8 cellular contexts compared by ENCODE assay signal in genomic region chr20:30378317-30378716, GRCh38.
A peak's percentile ranks its signal among the peaks of the same experiment; 100 is the strongest.
DNase-seq lines count a peak whose midpoint lies in the region; ATAC-seq and TF ChIP-seq lines count a peak whose summit lies in the region.
"Not testable (repeated sequence)": the region's sequence is repeated elsewhere in the genome, so short reads cannot be mapped to it uniquely, and the experiment has no call there.

No MANE protein-coding gene starts in this region.

- H3K4me1 Mint-ChIP-seq in CD4-positive, alpha-beta T cell (ENCODE audit: low read depth): peaks cover 40% of the 10 kb centered on the region
- H3K4me1 Mint-ChIP-seq in HFFc6 (ENCODE audit: low read depth): peaks cover 33% of the 10 kb centered on the region
- H3K4me1 Mint-ChIP-seq in activated CD4-positive, alpha-beta memory T cell treated with anti-CD3 and anti-CD28 coated beads, Interleukin-2, amount 10 ng/mL, durations not matched to agents 7 days and 5 days: peaks cover 39% of the 10 kb centered on the region
- H3K4me1 Mint-ChIP-seq in activated naive CD8-positive, alpha-beta T cell treated with anti-CD3 and anti-CD28 coated beads for 36 hours: peaks cover 33% of the 10 kb centered on the region
- H3K4me1 Mint-ChIP-seq in endothelial cell (ENCODE audit: unreplicated experiment): not testable (repeated sequence)
- peaks cover 0 to 50% (median 28%) of the 10 kb centered on the region in 7 donors for H3K4me1 Mint-ChIP-seq in naive thymus-derived CD4-positive, alpha-beta T cell

- CTCF ChIA-PET in CD4-positive, alpha-beta T cell (lab: Charles Lee); activated CD4-positive, alpha-beta memory T cell treated with anti-CD3 and anti-CD28 coated beads, Interleukin-2, amount 10 ng/mL, durations not matched to agents 7 days and 5 days (lab: Charles Lee); naive thymus-derived CD4-positive, alpha-beta T cell (lab: Charles Lee): not testable (repeated sequence)

- not testable (repeated sequence) for H3K36me3 ChIP-seq in SJCRH30; naive thymus-derived CD4-positive, alpha-beta T cell (ENCODE audit: control insufficient read depth in 2 of 3, insufficient read depth in 3 of 3, low read length in 3 of 3); upper lobe of right lung

- H3K27me3 Mint-ChIP-seq in CD4-positive, alpha-beta T cell; HFFc6 (ENCODE audit: insufficient read depth); activated CD4-positive, alpha-beta memory T cell treated with anti-CD3 and anti-CD28 coated beads, Interleukin-2, amount 10 ng/mL, durations not matched to agents 7 days and 5 days; activated naive CD8-positive, alpha-beta T cell treated with anti-CD3 and anti-CD28 coated beads for 36 hours; endothelial cell (ENCODE audit: unreplicated experiment); naive thymus-derived CD4-positive, alpha-beta T cell: not testable (repeated sequence)

- H3K9me3 Mint-ChIP-seq in CD4-positive, alpha-beta T cell; HFFc6; activated CD4-positive, alpha-beta memory T cell treated with anti-CD3 and anti-CD28 coated beads, Interleukin-2, amount 10 ng/mL, durations not matched to agents 7 days and 5 days; activated naive CD8-positive, alpha-beta T cell treated with anti-CD3 and anti-CD28 coated beads for 36 hours; endothelial cell (ENCODE audit: unreplicated experiment): not testable (repeated sequence)
- peaks cover 0 to 43% (median 6%) of the 10 kb centered on the region in 11 donors for H3K9me3 Mint-ChIP-seq in naive thymus-derived CD4-positive, alpha-beta T cell

- not testable (repeated sequence) for H3K9me3 ChIP-seq in CD4-positive, alpha-beta T cell (ENCODE audit: control insufficient read depth, low read length); SJCRH30 (replicated peaks); naive thymus-derived CD4-positive, alpha-beta T cell (ENCODE audit: control insufficient read depth in 2 of 3, low read length in 3 of 3); upper lobe of right lung

- DNase-seq in CD4-positive, alpha-beta T cell; HFFc6; SJCRH30; activated CD4-positive, alpha-beta memory T cell treated with anti-CD3 and anti-CD28 coated beads, Interleukin-2, amount 10 ng/mL, durations not matched to agents 7 days and 5 days; activated naive CD8-positive, alpha-beta T cell treated with anti-CD3 and anti-CD28 coated beads for 36 hours; endothelial cell (ENCODE audit: low spot score); naive thymus-derived CD4-positive, alpha-beta T cell; upper lobe of right lung: not testable (repeated sequence)

- peak overlapping the region; percentile 82 for H3K27ac Mint-ChIP-seq in CD4-positive, alpha-beta T cell
- not testable (repeated sequence) for H3K27ac Mint-ChIP-seq in HFFc6; endothelial cell (ENCODE audit: unreplicated experiment)
- peak overlapping the region; percentile 90 for H3K27ac Mint-ChIP-seq in activated CD4-positive, alpha-beta memory T cell treated with anti-CD3 and anti-CD28 coated beads, Interleukin-2, amount 10 ng/mL, durations not matched to agents 7 days and 5 days
- peak overlapping the region; percentile 91 for H3K27ac Mint-ChIP-seq in activated naive CD8-positive, alpha-beta T cell treated with anti-CD3 and anti-CD28 coated beads for 36 hours
- peak overlapping the region in 6 of 9 donors; percentile 31 to 97 (median 90) for H3K27ac Mint-ChIP-seq in naive thymus-derived CD4-positive, alpha-beta T cell

- H3K27me3 ChIP-seq in CD4-positive, alpha-beta T cell (ENCODE audit: control insufficient read depth, insufficient read depth, low read length); SJCRH30; naive thymus-derived CD4-positive, alpha-beta T cell (ENCODE audit: control insufficient read depth in 2 of 2, insufficient read depth in 2 of 2, low read length in 2 of 2); upper lobe of right lung: not testable (repeated sequence)

- not testable (repeated sequence) for ATAC-seq in CD4-positive, alpha-beta T cell (ENCODE audit: poor library complexity); naive thymus-derived CD4-positive, alpha-beta T cell; upper lobe of right lung

- H3K4me3 ChIP-seq in SJCRH30: peak overlapping the region; percentile 96
- H3K4me3 ChIP-seq in naive thymus-derived CD4-positive, alpha-beta T cell (ENCODE audit: low read length): not testable (repeated sequence)
- peak overlapping the region; percentile 91 for H3K4me3 ChIP-seq in upper lobe of right lung

- H3K27ac ChIP-seq in CD4-positive, alpha-beta T cell (ENCODE audit: low read depth, low read length); SJCRH30; naive thymus-derived CD4-positive, alpha-beta T cell (ENCODE audit: low read depth, low read length); upper lobe of right lung: not testable (repeated sequence)

- POLR2A ChIA-PET in CD4-positive, alpha-beta T cell (lab: Charles Lee); activated CD4-positive, alpha-beta memory T cell treated with anti-CD3 and anti-CD28 coated beads, Interleukin-2, amount 10 ng/mL, durations not matched to agents 7 days and 5 days (lab: Charles Lee); naive thymus-derived CD4-positive, alpha-beta T cell (lab: Charles Lee): not testable (repeated sequence)

- H3K4me1 ChIP-seq in SJCRH30; naive thymus-derived CD4-positive, alpha-beta T cell (ENCODE audit: control insufficient read depth in 2 of 2, insufficient read depth in 2 of 2, low read length in 2 of 2); upper lobe of right lung: not testable (repeated sequence)

- peaks cover 31% of the 10 kb centered on the region for H3K36me3 Mint-ChIP-seq in CD4-positive, alpha-beta T cell (ENCODE audit: low read depth)
- peaks cover 21% of the 10 kb centered on the region for H3K36me3 Mint-ChIP-seq in HFFc6 (ENCODE audit: low read depth)
- peaks cover 28% of the 10 kb centered on the region for H3K36me3 Mint-ChIP-seq in activated CD4-positive, alpha-beta memory T cell treated with anti-CD3 and anti-CD28 coated beads, Interleukin-2, amount 10 ng/mL, durations not matched to agents 7 days and 5 days (ENCODE audit: low read depth)
- peaks cover 25% of the 10 kb centered on the region for H3K36me3 Mint-ChIP-seq in activated naive CD8-positive, alpha-beta T cell treated with anti-CD3 and anti-CD28 coated beads for 36 hours
- H3K36me3 Mint-ChIP-seq in endothelial cell (ENCODE audit: low read depth, unreplicated experiment): not testable (repeated sequence)
- peaks cover 0 to 22% (median 4%) of the 10 kb centered on the region in 5 donors for H3K36me3 Mint-ChIP-seq in naive thymus-derived CD4-positive, alpha-beta T cell

- intact Hi-C loops in CD4-positive, alpha-beta T cell (cut with DNase I, micrococcal nuclease); upper lobe of right lung (cut with DNase I): not testable (repeated sequence)
- intact Hi-C loops in naive thymus-derived CD4-positive, alpha-beta T cell (cut with micrococcal nuclease): loop anchor here in 1 of 2 donors (5.0 kb wide), 1 partner anchor 1776 kb away; no protein-coding TSS in a partner anchor

- TF ChIP-seq CTCF in CD4-positive, alpha-beta T cell (IDR thresholded peaks at IDR 0.05); HFFc6 (IDR thresholded peaks at IDR 0.05); endothelial cell (IDR thresholded peaks at IDR 0.05; ENCODE audit: unreplicated experiment); upper lobe of right lung (IDR thresholded peaks at IDR 0.05): not testable (repeated sequence)

- peak overlapping the region; percentile 93 for H3K4me3 Mint-ChIP-seq in CD4-positive, alpha-beta T cell
- H3K4me3 Mint-ChIP-seq in HFFc6 (peak overlapping the region; percentile 98), endothelial cell (ENCODE audit: unreplicated experiment) (peak overlapping the region; percentile 93)
- H3K4me3 Mint-ChIP-seq in activated CD4-positive, alpha-beta memory T cell treated with anti-CD3 and anti-CD28 coated beads, Interleukin-2, amount 10 ng/mL, durations not matched to agents 7 days and 5 days: peak overlapping the region; percentile 92
- peak overlapping the region; percentile 94 for H3K4me3 Mint-ChIP-seq in activated naive CD8-positive, alpha-beta T cell treated with anti-CD3 and anti-CD28 coated beads for 36 hours
- peak overlapping the region in 8 of 10 donors; percentile 80 to 97 (median 92) for H3K4me3 Mint-ChIP-seq in naive thymus-derived CD4-positive, alpha-beta T cell
